In the genomic region with DNA sequence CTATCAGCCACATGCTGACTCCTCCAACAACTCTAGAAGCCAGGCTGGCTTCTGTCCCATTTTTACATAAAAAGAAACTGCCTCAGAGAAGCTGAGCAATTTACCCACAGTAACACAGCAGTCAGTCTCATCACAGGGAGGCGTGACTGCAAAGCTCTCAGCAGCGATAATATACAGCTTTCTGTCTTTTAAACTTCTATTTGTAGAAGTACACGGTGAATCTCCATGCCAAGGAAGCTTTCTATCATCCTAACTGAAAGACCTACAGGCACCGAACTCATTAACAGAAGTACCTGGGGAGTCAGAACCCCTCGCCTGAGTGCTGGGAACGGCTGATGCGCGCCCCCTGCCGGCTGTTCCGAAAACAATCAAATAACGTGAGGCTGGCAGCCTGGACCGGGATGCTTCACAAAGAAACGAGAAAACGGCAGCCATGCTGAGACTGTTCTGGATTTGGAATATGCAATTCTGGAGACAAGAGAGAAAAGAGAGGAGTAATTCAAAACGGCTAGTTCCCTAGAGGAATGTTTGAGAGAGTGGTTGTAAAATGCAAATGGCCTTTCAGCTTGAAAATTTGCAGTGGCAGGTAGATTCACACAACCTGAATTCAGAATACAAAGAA, we compare ENCODE assay signal across 1 cellular context.
TF ChIP-seq lines count a peak whose summit lies in the region.

No MANE protein-coding gene starts in this region.

TF ChIP-seq in HEK293, 187 proteins besides CTCF, POLR2A, EP300 and RAD21 (continued from another document):
- TF ChIP-seq, protein P1, sequence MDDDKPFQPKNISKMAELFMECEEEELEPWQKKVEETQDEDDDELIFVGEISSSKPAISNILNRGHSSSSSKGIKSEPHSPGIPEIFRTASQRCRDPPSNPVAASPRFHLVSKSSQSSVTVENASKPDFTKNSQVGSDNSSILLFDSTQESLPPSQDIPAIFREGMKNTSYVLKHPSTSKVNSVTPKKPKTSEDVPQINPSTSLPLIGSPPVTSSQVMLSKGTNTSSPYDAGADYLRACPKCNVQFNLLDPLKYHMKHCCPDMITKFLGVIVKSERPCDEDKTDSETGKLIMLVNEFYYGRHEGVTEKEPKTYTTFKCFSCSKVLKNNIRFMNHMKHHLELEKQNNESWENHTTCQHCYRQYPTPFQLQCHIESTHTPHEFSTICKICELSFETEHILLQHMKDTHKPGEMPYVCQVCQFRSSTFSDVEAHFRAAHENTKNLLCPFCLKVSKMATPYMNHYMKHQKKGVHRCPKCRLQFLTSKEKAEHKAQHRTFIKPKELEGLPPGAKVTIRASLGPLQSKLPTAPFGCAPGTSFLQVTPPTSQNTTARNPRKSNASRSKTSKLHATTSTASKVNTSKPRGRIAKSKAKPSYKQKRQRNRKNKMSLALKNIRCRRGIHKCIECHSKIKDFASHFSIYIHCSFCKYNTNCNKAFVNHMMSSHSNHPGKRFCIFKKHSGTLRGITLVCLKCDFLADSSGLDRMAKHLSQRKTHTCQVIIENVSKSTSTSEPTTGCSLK (tag by site-specific recombination; IDR thresholded peaks at IDR 0.05), result no peak
- TF ChIP-seq, protein P2, sequence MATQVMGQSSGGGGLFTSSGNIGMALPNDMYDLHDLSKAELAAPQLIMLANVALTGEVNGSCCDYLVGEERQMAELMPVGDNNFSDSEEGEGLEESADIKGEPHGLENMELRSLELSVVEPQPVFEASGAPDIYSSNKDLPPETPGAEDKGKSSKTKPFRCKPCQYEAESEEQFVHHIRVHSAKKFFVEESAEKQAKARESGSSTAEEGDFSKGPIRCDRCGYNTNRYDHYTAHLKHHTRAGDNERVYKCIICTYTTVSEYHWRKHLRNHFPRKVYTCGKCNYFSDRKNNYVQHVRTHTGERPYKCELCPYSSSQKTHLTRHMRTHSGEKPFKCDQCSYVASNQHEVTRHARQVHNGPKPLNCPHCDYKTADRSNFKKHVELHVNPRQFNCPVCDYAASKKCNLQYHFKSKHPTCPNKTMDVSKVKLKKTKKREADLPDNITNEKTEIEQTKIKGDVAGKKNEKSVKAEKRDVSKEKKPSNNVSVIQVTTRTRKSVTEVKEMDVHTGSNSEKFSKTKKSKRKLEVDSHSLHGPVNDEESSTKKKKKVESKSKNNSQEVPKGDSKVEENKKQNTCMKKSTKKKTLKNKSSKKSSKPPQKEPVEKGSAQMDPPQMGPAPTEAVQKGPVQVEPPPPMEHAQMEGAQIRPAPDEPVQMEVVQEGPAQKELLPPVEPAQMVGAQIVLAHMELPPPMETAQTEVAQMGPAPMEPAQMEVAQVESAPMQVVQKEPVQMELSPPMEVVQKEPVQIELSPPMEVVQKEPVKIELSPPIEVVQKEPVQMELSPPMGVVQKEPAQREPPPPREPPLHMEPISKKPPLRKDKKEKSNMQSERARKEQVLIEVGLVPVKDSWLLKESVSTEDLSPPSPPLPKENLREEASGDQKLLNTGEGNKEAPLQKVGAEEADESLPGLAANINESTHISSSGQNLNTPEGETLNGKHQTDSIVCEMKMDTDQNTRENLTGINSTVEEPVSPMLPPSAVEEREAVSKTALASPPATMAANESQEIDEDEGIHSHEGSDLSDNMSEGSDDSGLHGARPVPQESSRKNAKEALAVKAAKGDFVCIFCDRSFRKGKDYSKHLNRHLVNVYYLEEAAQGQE (tag by site-specific recombination; IDR thresholded peaks at IDR 0.05), result peak; percentile 36; the same call in 1 of the 2 replicates
- TF ChIP-seq, protein P3, sequence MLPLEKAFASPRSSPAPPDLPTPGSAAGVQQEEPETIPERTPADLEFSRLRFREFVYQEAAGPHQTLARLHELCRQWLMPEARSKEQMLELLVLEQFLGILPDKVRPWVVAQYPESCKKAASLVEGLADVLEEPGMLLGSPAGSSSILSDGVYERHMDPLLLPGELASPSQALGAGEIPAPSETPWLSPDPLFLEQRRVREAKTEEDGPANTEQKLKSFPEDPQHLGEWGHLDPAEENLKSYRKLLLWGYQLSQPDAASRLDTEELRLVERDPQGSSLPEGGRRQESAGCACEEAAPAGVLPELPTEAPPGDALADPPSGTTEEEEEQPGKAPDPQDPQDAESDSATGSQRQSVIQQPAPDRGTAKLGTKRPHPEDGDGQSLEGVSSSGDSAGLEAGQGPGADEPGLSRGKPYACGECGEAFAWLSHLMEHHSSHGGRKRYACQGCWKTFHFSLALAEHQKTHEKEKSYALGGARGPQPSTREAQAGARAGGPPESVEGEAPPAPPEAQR (tag by site-specific recombination; IDR thresholded peaks at IDR 0.05), result no peak
- TF ChIP-seq ZXDB (tag by site-specific recombination; IDR thresholded peaks at IDR 0.05) (no peak; the same call in 1 of the 2 replicates), ZNF561 (tag by site-specific recombination; IDR thresholded peaks at IDR 0.05; ENCODE audit: borderline replicate concordance) (no peak; the same call in 1 of the 2 replicates), ZNF549 (tag by site-specific recombination; IDR thresholded peaks at IDR 0.05) (no peak), WT1 (tag by site-specific recombination; IDR thresholded peaks at IDR 0.05) (no peak; the same call in 1 of the 2 replicates), ZNF501 (tag by site-specific recombination; IDR thresholded peaks at IDR 0.05) (0 out of 2 replicates have a peak, but pooled peaks have one; percentile 42)
- TF ChIP-seq, protein P4, sequence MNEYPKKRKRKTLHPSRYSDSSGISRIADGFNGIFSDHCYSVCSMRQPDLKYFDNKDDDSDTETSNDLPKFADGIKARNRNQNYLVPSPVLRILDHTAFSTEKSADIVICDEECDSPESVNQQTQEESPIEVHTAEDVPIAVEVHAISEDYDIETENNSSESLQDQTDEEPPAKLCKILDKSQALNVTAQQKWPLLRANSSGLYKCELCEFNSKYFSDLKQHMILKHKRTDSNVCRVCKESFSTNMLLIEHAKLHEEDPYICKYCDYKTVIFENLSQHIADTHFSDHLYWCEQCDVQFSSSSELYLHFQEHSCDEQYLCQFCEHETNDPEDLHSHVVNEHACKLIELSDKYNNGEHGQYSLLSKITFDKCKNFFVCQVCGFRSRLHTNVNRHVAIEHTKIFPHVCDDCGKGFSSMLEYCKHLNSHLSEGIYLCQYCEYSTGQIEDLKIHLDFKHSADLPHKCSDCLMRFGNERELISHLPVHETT (tag by site-specific recombination; IDR thresholded peaks at IDR 0.05), result 0 out of 2 replicates have a peak, but pooled peaks have one; percentile 49
